Comparison of ENCODE assay signal across 8 cellular contexts in the genomic region with DNA sequence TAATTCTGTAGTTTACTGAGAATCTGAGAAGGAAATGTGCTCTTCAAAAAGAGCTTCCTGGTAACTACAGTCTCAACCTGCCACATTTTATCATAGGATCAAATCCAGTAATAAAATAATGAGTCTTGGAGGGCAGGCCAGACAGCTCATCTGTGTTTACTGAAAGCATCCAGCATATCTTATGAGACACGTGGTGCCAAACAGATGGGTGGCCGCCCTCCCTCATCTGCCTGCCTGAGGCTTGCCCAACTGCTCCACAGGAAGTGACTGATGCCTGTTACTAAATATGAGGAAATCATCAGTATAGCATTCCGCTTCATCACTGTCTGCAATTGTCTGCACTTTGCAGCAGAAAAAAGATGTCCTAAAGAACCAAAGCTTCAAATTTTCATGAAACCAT. TPM values are rescaled to one million over a fixed set of nuclear protein-coding genes. Genes with fewer than 3 reads are reported as not detected.
DNase-seq lines count a peak whose midpoint lies in the region; ATAC-seq, FAIRE-seq and TF ChIP-seq lines count a peak whose summit lies in the region.

No MANE protein-coding gene starts in this region.

- H3K36me3 ChIP-seq in prostate gland = peaks cover 0 to 4% of the 10 kb centered on the region in 2 donors
- peaks cover 31% of the 10 kb centered on the region for H3K36me3 ChIP-seq in upper lobe of right lung
- no peaks in the 10 kb centered on the region; the same call in none of the 2 replicates for H3K36me3 ChIP-seq in H7 (replicated peaks; ENCODE audit: control insufficient read depth, insufficient read depth, low read length)

- peak overlapping the region; percentile 5 to 36 for H3K27ac ChIP-seq in prostate gland
- H3K27ac ChIP-seq in upper lobe of right lung = peak overlapping the region; percentile 59

- 10% methylated on average over 3 of the region's 3 CpGs for WGBS in prostate gland

- ATAC-seq in GM18867 (IDR thresholded peaks at IDR 0.05; ENCODE audit: unreplicated experiment) = peak; percentile 93
- peak; percentile 91 for ATAC-seq in HG03175 (IDR thresholded peaks at IDR 0.05; ENCODE audit: unreplicated experiment)
- ATAC-seq in upper lobe of right lung = peak; percentile 98

- peak; percentile 56 for DNase-seq in RCC 7860 (ENCODE audit: low spot score)
- peak; percentile 53 for DNase-seq in activated T-helper 1 cell treated with Interleukin-2 at 50 U/mL for 16 hours (ENCODE audit: low read depth)
- DNase-seq in fibroblast of pulmonary artery (ENCODE audit: low read depth) = peak; percentile 91
- peak; percentile 90 for DNase-seq in prostate gland (ENCODE audit: low spot score)
- DNase-seq in upper lobe of right lung = peak; percentile 79
- no peak for DNase-seq in H7

- no peaks in the 10 kb centered on the region for H3K27me3 ChIP-seq in prostate gland (replicated peaks; ENCODE audit: insufficient read depth)
- no peaks in the 10 kb centered on the region for H3K27me3 ChIP-seq in upper lobe of right lung
- no peaks in the 10 kb centered on the region for H3K27me3 ChIP-seq in H7 (ENCODE audit: control insufficient read depth, insufficient read depth, low read length)

- H3K9me3 ChIP-seq in prostate gland (no peaks in the 10 kb centered on the region), upper lobe of right lung (no peaks in the 10 kb centered on the region)

- H3K4me3 ChIP-seq in fibroblast of pulmonary artery (replicated peaks; ENCODE audit: low read depth, low read length) = no peak overlapping the region
- no peak overlapping the region for H3K4me3 ChIP-seq in prostate gland
- H3K4me3 ChIP-seq in upper lobe of right lung = no peak overlapping the region
- no peak overlapping the region for H3K4me3 ChIP-seq in H7 (ENCODE audit: insufficient read depth, low read depth, low read length)

- intact Hi-C loops in prostate gland (cut with DNase I) (no loop called here), upper lobe of right lung (cut with DNase I) (no loop called here)

- TF ChIP-seq CTCF in fibroblast of pulmonary artery (IDR thresholded peaks at IDR 0.05; ENCODE audit: low read length, missing control alignments) (no peak), prostate gland (IDR thresholded peaks at IDR 0.05) (no peak), upper lobe of right lung (IDR thresholded peaks at IDR 0.05) (no peak)

- peaks cover 4% of the 10 kb centered on the region for H3K4me1 ChIP-seq in prostate gland (replicated peaks)
- H3K4me1 ChIP-seq in upper lobe of right lung = peaks cover 19% of the 10 kb centered on the region

- no peak for FAIRE-seq in RCC 7860 (lab: Jason Lieb, UNC)

- no peak for TF ChIP-seq POLR2A in prostate gland (IDR thresholded peaks at IDR 0.05)

RNA-seq across cellular contexts. Expression of gene DHRS7, which starts 13.5 kb away (rescaled TPM):
- 1,000 to 10,000 TPM in 1 of 2 donors, 100 to 1,000 TPM in 1; 182 to 2,241 TPM for total RNA-seq in prostate gland
- total RNA-seq in upper lobe of right lung = 69.3 TPM
- 24.0 and 40.0 TPM in 2 replicates for total RNA-seq in H7 (2014; rRNA removed; shearing (Covaris generic))

RNA-seq across cellular contexts. Expression of gene PCNX4, which starts 60.0 kb away (rescaled TPM):
- total RNA-seq in prostate gland (100 to 1,000 TPM in 1 of 2 donors, 10 to 100 TPM in 1; 49.9 to 136 TPM), upper lobe of right lung (39.9 TPM)
- 33.9 and 35.5 TPM in 2 replicates for total RNA-seq in H7 (2014; rRNA removed; shearing (Covaris generic))
